ENCODE assay signal across 8 cellular contexts in genomic region chr15:63598467-63599400, GRCh38. TPM values are rescaled to one million over a fixed set of nuclear protein-coding genes. Genes with fewer than 3 reads are reported as not detected.
DNase-seq lines count a peak whose midpoint lies in the region; ATAC-seq and TF ChIP-seq lines count a peak whose summit lies in the region.

No MANE protein-coding gene starts in this region.

- peak overlapping the region in 1 of 2 donors; percentile 77 for H3K27ac Mint-ChIP-seq in natural killer cell

- DNase-seq in left cardiac atrium, result peak; percentile 61
- DNase-seq in Right ventricle myocardium superior, result no peak
- DNase-seq in colonic mucosa, result peak; percentile 81
- no peak for DNase-seq in natural killer cell
- no peak for DNase-seq in NCI-H748 (lab: John Stamatoyannopoulos, UW; ENCODE audit: unreplicated experiment)
- DNase-seq in NCI-H526 treated with DMSO at 0.1 percent for 48 hours (lab: John Stamatoyannopoulos, UW), result no peak
- DNase-seq in foreskin keratinocyte, result no peak

- intact Hi-C loops in left cardiac atrium (cut with DNase I), result loop anchor here in 1 of 2 donors (2.0 to 10.0 kb wide), 4 partner anchors 94 to 314 kb away; partner anchors contain the start of gene USP3
- intact Hi-C loops in Right ventricle myocardium superior (cut with DNase I), result loop anchor here (5.0 kb wide), 2 partner anchors 96 to 131 kb away; partner anchors contain the start of gene USP3
- intact Hi-C loops in colonic mucosa (cut with DNase I), result loop anchor here (10.0 kb wide), 1 partner anchor 314 kb away; no protein-coding TSS in a partner anchor
- intact Hi-C loops in natural killer cell (cut with micrococcal nuclease), result loop anchor here (1.0 kb wide), 1 partner anchor 23 kb away; no protein-coding TSS in a partner anchor

- peak overlapping the region; percentile 91 for H3K27ac ChIP-seq in colonic mucosa
- no peak overlapping the region for H3K27ac ChIP-seq in foreskin keratinocyte

- no peaks in the 10 kb centered on the region for H3K9me3 ChIP-seq in colonic mucosa

- no peaks in the 10 kb centered on the region for H3K9me3 Mint-ChIP-seq in natural killer cell

- H3K9ac ChIP-seq in colonic mucosa (ENCODE audit: low read depth in 2 of 2, low read length in 2 of 2), result peak overlapping the region; percentile 83 to 95

- H3K36me3 ChIP-seq in colonic mucosa, result no peaks in the 10 kb centered on the region

- H3K27me3 Mint-ChIP-seq in natural killer cell (ENCODE audit: low read depth in 2 of 2), result no peaks in the 10 kb centered on the region

- TF ChIP-seq CTCF in colonic mucosa (IDR thresholded peaks at IDR 0.05), result no peak
- TF ChIP-seq CTCF in natural killer cell (IDR thresholded peaks at IDR 0.05), result no peak
- no peak for TF ChIP-seq CTCF in foreskin keratinocyte (conservative IDR thresholded peaks at IDR 0.05)

- H3K4me3 ChIP-seq in colonic mucosa, result peak overlapping the region; percentile 71

- H3K4me3 Mint-ChIP-seq in natural killer cell, result peak overlapping the region; percentile 92

- H3K36me3 Mint-ChIP-seq in natural killer cell, result no peaks in the 10 kb centered on the region

- H3K4me1 ChIP-seq in colonic mucosa, result peaks cover 10% of the 10 kb centered on the region
- no peaks in the 10 kb centered on the region for H3K4me1 ChIP-seq in foreskin keratinocyte

- peaks cover 36 to 59% of the 10 kb centered on the region in 2 donors for H3K4me1 Mint-ChIP-seq in natural killer cell

- ATAC-seq in left cardiac atrium, result no peak
- no peak for ATAC-seq in Right ventricle myocardium superior (ENCODE audit: poor library complexity)
- ATAC-seq in natural killer cell, result no peak
- no peak for ATAC-seq in GM18868 (IDR thresholded peaks at IDR 0.05; ENCODE audit: unreplicated experiment)
- no peak for ATAC-seq in foreskin keratinocyte

- H3K27me3 ChIP-seq in colonic mucosa (no peaks in the 10 kb centered on the region), foreskin keratinocyte (no peaks in the 10 kb centered on the region)

RNA-seq across cellular contexts. Expression of gene FBXL22, which starts 1.5 kb away (rescaled TPM):
- 10 to 100 TPM; 14.9 to 24.2 TPM for total RNA-seq in left cardiac atrium
- 31.0 TPM for total RNA-seq in Right ventricle myocardium superior
- 1 to 10 TPM; 2.1 to 4.4 TPM for total RNA-seq in colonic mucosa
- 1 to 10 TPM in 1 of 3 donors, under 1 TPM in 2; 0.33 to 2.3 (median 0.65) TPM for total RNA-seq in natural killer cell
- total RNA-seq in foreskin keratinocyte, result 0.03 and 0.21 TPM in 2 replicates
- 0.07 and 0.13 TPM in 2 replicates for polyA plus RNA-seq in foreskin keratinocyte

Comparison
In these comparisons a context has a peak if more than half of its experiments do, and no peak if none do; other contexts are left out.
1. DNase-seq: peak in left cardiac atrium (single experiment) and colonic mucosa (single experiment); none in Right ventricle myocardium superior (single experiment), natural killer cell (single experiment), NCI-H748 (single experiment), NCI-H526 treated with DMSO at 0.1 percent for 48 hours (single experiment) and foreskin keratinocyte (0 of 2).